15 cellular contexts compared by ENCODE assay signal in genomic region chr2:213861638-213862037, GRCh38.
DNase-seq lines count a peak whose midpoint lies in the region; ATAC-seq and TF ChIP-seq lines count a peak whose summit lies in the region.
"Had no signal": no experiment of that assay in that cellular context is flagged by ENCODE, and none has a peak within 500 bp of the region (broad histone marks: within the 10 kb centered on the region; RNA-seq: fewer than 3 reads in every experiment).

No MANE protein-coding gene starts in this region.

- no peak overlapping the region for H2BK15ac ChIP-seq in IMR-90 (ENCODE audit: low read depth, low read length)

- no peak overlapping the region for H4K8ac ChIP-seq in IMR-90 (ENCODE audit: low read depth in 2 of 2, low read length in 2 of 2)

- TF ChIP-seq RAD21 in IMR-90 (IDR thresholded peaks at IDR 0.05; ENCODE audit: low read length) = no peak

- no peak overlapping the region for H2BK120ac ChIP-seq in IMR-90 (ENCODE audit: low read depth, low read length)

- no TSS peak for BruUV-seq in IMR-90 (replicated peaks; lab: Mats Ljungman, UMichigan)

- no peak overlapping the region for H3K23ac ChIP-seq in IMR-90 (ENCODE audit: low read depth, low read length)

- no peak overlapping the region for H2BK5ac ChIP-seq in IMR-90 (ENCODE audit: low read depth, low read length, poor library complexity, severe bottlenecking)

- ATAC-seq in IMR-90 (ENCODE audit: low read depth) = no peak
- ATAC-seq in HG03196 (IDR thresholded peaks at IDR 0.05; ENCODE audit: unreplicated experiment) = no peak
- ATAC-seq: GM12878, HCT116, K562 had no signal

- intact Hi-C loops in IMR-90 (cut with micrococcal nuclease) = no loop called here

- CTCF ChIA-PET in IMR-90 (lab: Yijun Ruan, JAX) = no interaction called here

- no peak overlapping the region for H3K4me2 ChIP-seq in IMR-90 (ENCODE audit: low read depth, low read length)
- H3K4me2 ChIP-seq: BLaER1 had no signal

- H3K27ac ChIP-seq in IMR-90 (ENCODE audit: insufficient read depth, low read length) = no peak overlapping the region
- H3K27ac ChIP-seq: BLaER1, GM23248 had no signal

- no peak overlapping the region for H2AFZ ChIP-seq in IMR-90 (replicated peaks; ENCODE audit: low read length, poor library complexity)
- H2AFZ ChIP-seq: GM23248 had no signal

- no peaks in the 10 kb centered on the region for H3K27me3 ChIP-seq in IMR-90 (ENCODE audit: control insufficient read depth, insufficient read depth, low read length)
- H3K27me3 ChIP-seq: BLaER1 had no signal

- in situ Hi-C loops in IMR-90 (cut with MboI; ENCODE audit: low sequenced_read_pairs) = no loop called here

- no peak overlapping the region for H3K56ac ChIP-seq in IMR-90 (ENCODE audit: extremely low read depth, insufficient read depth, low read length)

- dilution Hi-C loops in IMR-90 (cut with HindIII; ENCODE audit: low sequenced_read_pairs, unreplicated experiment) = no loop called here

- no peak overlapping the region for H3K14ac ChIP-seq in IMR-90 (replicated peaks; ENCODE audit: low read depth, low read length)

- POLR2A ChIA-PET in IMR-90 (lab: Charles Lee; ENCODE audit: unreplicated experiment) = no interaction called here

- H4K5ac ChIP-seq in IMR-90 (ENCODE audit: low read depth, low read length) = no peak overlapping the region

- H3K4me1 ChIP-seq in IMR-90 (ENCODE audit: control insufficient read depth, insufficient read depth, low read length) = no peaks in the 10 kb centered on the region
- H3K4me1 ChIP-seq: BLaER1, Caco-2 had no signal

- no peak overlapping the region for H2AK5ac ChIP-seq in IMR-90 (ENCODE audit: low read depth, low read length)

- DNase-seq in IMR-90 = peak; percentile 1
- DNase-seq in epithelial cell of proximal tubule (ENCODE audit: low read depth) = peak; percentile 16
- DNase-seq in left kidney (ENCODE audit: low read depth, low spot score) = peak; percentile 4
- peak; percentile 54 for DNase-seq in renal cortical epithelial cell (ENCODE audit: low read depth)
- DNase-seq in cerebellar cortex (ENCODE audit: low spot score) = no peak
- DNase-seq in NCI-H2196 (lab: John Stamatoyannopoulos, UW; ENCODE audit: unreplicated experiment) = no peak
- DNase-seq: Caco-2; CD8-positive, alpha-beta memory T cell; DMS79; GM23248 had no signal

- no peak overlapping the region for H3K4ac ChIP-seq in IMR-90 (ENCODE audit: low read depth, low read length)

- no peaks in the 10 kb centered on the region for H3K36me3 ChIP-seq in IMR-90 (ENCODE audit: control insufficient read depth, insufficient read depth, low read length)
- H3K36me3 ChIP-seq: BLaER1 had no signal

- TF ChIP-seq CTCF in IMR-90 (conservative IDR thresholded peaks at IDR 0.05; ENCODE audit: low read depth, low read length) (no peak), epithelial cell of proximal tubule (conservative IDR thresholded peaks at IDR 0.05; ENCODE audit: low read depth, low read length) (no peak)

- H3K9ac ChIP-seq in IMR-90 (ENCODE audit: low read depth, low read length) = no peak overlapping the region
- H3K9ac ChIP-seq: BLaER1, GM23248 had no signal

- H2BK20ac ChIP-seq in IMR-90 (ENCODE audit: low read depth, low read length) = no peak overlapping the region

- no peak overlapping the region for H4K91ac ChIP-seq in IMR-90 (ENCODE audit: insufficient read depth, low read depth, low read length)

- no peak overlapping the region for H3K18ac ChIP-seq in IMR-90 (ENCODE audit: low read depth, low read length)

- TF ChIP-seq POLR2A in IMR-90 (IDR thresholded peaks at IDR 0.05; ENCODE audit: low read depth, low read length) = no peak

- no peaks in the 10 kb centered on the region for H3K79me1 ChIP-seq in IMR-90 (ENCODE audit: low read depth in 1 of 2, low read length in 2 of 2)

- no peaks in the 10 kb centered on the region for H4K20me1 ChIP-seq in IMR-90 (ENCODE audit: insufficient read depth, low read length)
- H4K20me1 ChIP-seq: BLaER1 had no signal

- no peaks in the 10 kb centered on the region for H3K9me3 ChIP-seq in IMR-90 (ENCODE audit: control insufficient read depth, insufficient read depth, low read length)
- H3K9me3 ChIP-seq: BLaER1, Caco-2 had no signal

- no peak overlapping the region for H2AK9ac ChIP-seq in IMR-90 (replicated peaks; ENCODE audit: low read depth, low read length, poor library complexity)

- H3K4me3 ChIP-seq in IMR-90 (ENCODE audit: insufficient read depth, low read depth, low read length) (no peak overlapping the region), epithelial cell of proximal tubule (ENCODE audit: low read depth, low read length) (no peak overlapping the region)
- H3K4me3 ChIP-seq: BLaER1, GM12878, GM23248, K562 had no signal

- H3K9me1 ChIP-seq in IMR-90 (ENCODE audit: insufficient read depth, low read length) = no peaks in the 10 kb centered on the region

TF ChIP-seq in IMR-90, 13 proteins besides CTCF, POLR2A, EP300 and RAD21:
- TF ChIP-seq ELK1 (IDR thresholded peaks at IDR 0.05; ENCODE audit: borderline replicate concordance, low read depth, low read length) (no peak), MAFK (IDR thresholded peaks at IDR 0.05; ENCODE audit: low read depth, low read length) (no peak), BHLHE40 (IDR thresholded peaks at IDR 0.05; ENCODE audit: low read depth, low read length) (no peak), MAZ (IDR thresholded peaks at IDR 0.05; ENCODE audit: borderline replicate concordance, low read depth, low read length) (no peak), FOS (IDR thresholded peaks at IDR 0.05; ENCODE audit: low read depth, low read length) (no peak)

Comparison
In these comparisons a context has a peak if more than half of its experiments do, and no peak if none do; other contexts are left out.
1. DNase-seq: peak in IMR-90 (single experiment), epithelial cell of proximal tubule (single experiment), left kidney (single experiment) and renal cortical epithelial cell (single experiment); none in cerebellar cortex (single experiment) and NCI-H2196 (single experiment).